In genomic region chr9:100457517-100457916, GRCh38 we compare ENCODE assay signal across 27 cellular contexts. TPM values are rescaled to one million over a fixed set of nuclear protein-coding genes. Genes with fewer than 3 reads are reported as not detected.
"Had no signal": no experiment of that assay in that cellular context is flagged by ENCODE, and none has a peak within 500 bp of the region (broad histone marks: within the 10 kb centered on the region; RNA-seq: fewer than 3 reads in every experiment).

No MANE protein-coding gene starts in this region.

- H3K27me3 ChIP-seq: stomach, suprapubic skin, testis, thyroid gland, tibial artery, tibial nerve, transverse colon, upper lobe of left lung, upper lobe of right lung, uterus, vagina had no signal

- H3K27ac ChIP-seq: stomach, suprapubic skin, testis, thoracic aorta, thyroid gland, tibial artery, tibial nerve, transverse colon, upper lobe of left lung, upper lobe of right lung, uterus, vagina had no signal

- H3K36me3 ChIP-seq: transverse colon, uterus had no signal

- DNase-seq: stimulated activated CD4-positive, alpha-beta T cell treated with anti-CD3 and anti-CD28 coated beads, Interleukin-2, amount 100 ng/mL, for 48 hours; stimulated activated CD4-positive, alpha-beta T cell treated with anti-CD3 and anti-CD28 coated beads, Interleukin-4, amount 100 ng/mL, for 1 hour; stimulated activated CD4-positive, alpha-beta T cell treated with anti-CD3 and anti-CD28 coated beads, Interleukin-4, amount 100 ng/mL, for 24 hours; stimulated activated CD4-positive, alpha-beta T cell treated with anti-CD3 and anti-CD28 coated beads, Interleukin-4, amount 100 ng/mL, for 4 hours; stimulated activated CD8-positive, alpha-beta memory T cell treated with anti-CD3 and anti-CD28 coated beads, Interleukin-4, amount 100 ng/mL, for 48 hours; stimulated activated naive B cell treated with anti-CD40 and anti-IgM and Interleukin-4, amounts not matched to agents 10 μg/mL and 1 μg/mL and 100 μg/mL, for 72 hours; stimulated activated naive CD4-positive, alpha-beta T cell; stimulated activated naive CD4-positive, alpha-beta T cell treated with Interleukin-2 at 50 U/mL for 16 hours; stimulated activated naive CD8-positive, alpha-beta T cell treated with anti-CD3 and anti-CD28 coated beads, Interleukin-15, amount 100 ng/mL, for 72 hours; stimulated activated naive CD8-positive, alpha-beta T cell treated with anti-CD3 and anti-CD28 coated beads, Interleukin-15, Interleukin-2, amounts not matched to agents 100 U/mL and 50 U/mL, for 24 hours; stomach; substantia nigra; testis; thyroid gland; tibial artery; transverse colon; trophoblast cell; upper lobe of left lung; upper lobe of right lung; uterus had no signal

- H3K4me1 ChIP-seq: stomach, suprapubic skin, testis, thyroid gland, tibial nerve, transverse colon, upper lobe of left lung, upper lobe of right lung, uterus, vagina had no signal

- H3K9me3 ChIP-seq: stomach, suprapubic skin, testis, thoracic aorta, thyroid gland, tibial artery, transverse colon, upper lobe of left lung, upper lobe of right lung, uterus, vagina had no signal

- H3K4me3 ChIP-seq: stomach, suprapubic skin, testis, thoracic aorta, thyroid gland, tibial artery, tibial nerve, transverse colon, upper lobe of left lung, upper lobe of right lung, uterus, vagina had no signal

- ATAC-seq: stimulated activated effector memory CD8-positive, alpha-beta T cell treated with anti-CD3 and anti-CD28 coated beads, Interleukin-12 subunit alpha, Interleukin-12 subunit beta, amount 100 ng/mL, for 72 hours; stimulated activated memory B cell treated with anti-CD40 and anti-IgM and Interleukin-4, amounts not matched to agents 10 μg/mL and 1 μg/mL and 100 μg/mL, for 72 hours; stimulated activated naive B cell treated with anti-CD40 and anti-IgM and Interleukin-4, amounts not matched to agents 10 μg/mL and 1 μg/mL and 100 μg/mL, for 72 hours; stimulated activated naive CD8-positive, alpha-beta T cell treated with anti-CD3 and anti-CD28 coated beads, Interleukin-15, amount 100 ng/mL, for 72 hours; stimulated activated naive CD8-positive, alpha-beta T cell treated with anti-CD3 and anti-CD28 coated beads, Interleukin-15, Interleukin-2, amounts not matched to agents 100 U/mL and 50 U/mL, for 24 hours; upper lobe of right lung had no signal

RNA-seq across cellular contexts. Expression of gene TMEFF1, which starts 15.4 kb away (rescaled TPM):
- total RNA-seq: thoracic aorta, transverse colon, ureter, vagina had no signal
